8 cellular contexts compared by ENCODE assay signal in genomic region chr19:12364391-12365093, GRCh38. TPM values are rescaled to one million over a fixed set of nuclear protein-coding genes. Genes with fewer than 3 reads are reported as not detected.
DNase-seq lines count a peak whose midpoint lies in the region; ATAC-seq and TF ChIP-seq lines count a peak whose summit lies in the region.

No MANE protein-coding gene starts in this region.

- peak overlapping the region; percentile 79 to 93 (median 90) for H3K9ac ChIP-seq in skeletal muscle tissue (ENCODE audit: low read depth in 1 of 3, low read length in 3 of 3)

- H3K4me1 ChIP-seq in skeletal muscle tissue (ENCODE audit: control insufficient read depth in 3 of 3, insufficient read depth in 3 of 3, low read length in 3 of 3) = peaks cover 4 to 20% (median 9%) of the 10 kb centered on the region in 3 donors

- H3K36me3 ChIP-seq in skeletal muscle tissue (ENCODE audit: control insufficient read depth in 3 of 3, insufficient read depth in 3 of 3, low read length in 3 of 3) = no peaks in the 10 kb centered on the region

- DNase-seq in EL = peak; percentile 31
- DNase-seq in LNCaP clone FGC (ENCODE audit: low read depth) = no peak
- no peak for DNase-seq in astrocyte of the spinal cord (ENCODE audit: low read depth, low spot score)
- no peak for DNase-seq in NCI-H2081 (lab: John Stamatoyannopoulos, UW)
- DNase-seq in kidney glomerular epithelial cell (lab: John Stamatoyannopoulos, UW) = no peak

- TF ChIP-seq CTCF in LNCaP clone FGC (IDR thresholded peaks at IDR 0.05; ENCODE audit: control insufficient read depth, extremely low read depth, insufficient read depth) = no peak
- no peak for TF ChIP-seq CTCF in astrocyte of the spinal cord (IDR thresholded peaks at IDR 0.05; ENCODE audit: low read depth, low read length)

- ATAC-seq in HG03457 (IDR thresholded peaks at IDR 0.05; ENCODE audit: unreplicated experiment) = no peak

- no peaks in the 10 kb centered on the region for H3K27me3 ChIP-seq in skeletal muscle tissue (ENCODE audit: control insufficient read depth in 3 of 3, insufficient read depth in 3 of 3, low read length in 3 of 3)

- H3K27ac ChIP-seq in skeletal muscle tissue (ENCODE audit: low read depth, low read length) = peak overlapping the region; percentile 96

- peak overlapping the region; percentile 78 for H3K4me3 ChIP-seq in LNCaP clone FGC (ENCODE audit: low read depth, low read length)
- H3K4me3 ChIP-seq in astrocyte of the spinal cord (ENCODE audit: low read depth, low read length) = peak overlapping the region; percentile 80
- peak overlapping the region; percentile 90 for H3K4me3 ChIP-seq in iPS-18c (ENCODE audit: insufficient read depth, low read depth, low read length)
- H3K4me3 ChIP-seq in skeletal muscle tissue (ENCODE audit: low read length in 3 of 3) = peak overlapping the region; percentile 88 to 92 (median 89)

- in situ Hi-C loops in astrocyte of the spinal cord (cut with HindIII; ENCODE audit: low sequenced_read_pairs) = no loop called here

- H3K9me3 ChIP-seq in iPS-18c (ENCODE audit: control insufficient read depth, insufficient read depth, low read length) (peaks cover 2% of the 10 kb centered on the region), skeletal muscle tissue (ENCODE audit: control insufficient read depth in 3 of 3, low read length in 3 of 3) (no peaks in the 10 kb centered on the region)

RNA-seq across cellular contexts. Expression of gene ZNF442, which starts 0.9 kb away (rescaled TPM):
- 4.2 TPM for total RNA-seq in skeletal muscle tissue

RNA-seq across cellular contexts. Expression of gene ZNF563, which starts 31.1 kb away (rescaled TPM):
- 3.1 TPM for total RNA-seq in skeletal muscle tissue

RNA-seq across cellular contexts. Expression of gene ZNF799, which starts 36.5 kb away (rescaled TPM):
- total RNA-seq in skeletal muscle tissue = 5.7 TPM
